ENCODE assay signal across 1 cellular context in the genomic region with DNA sequence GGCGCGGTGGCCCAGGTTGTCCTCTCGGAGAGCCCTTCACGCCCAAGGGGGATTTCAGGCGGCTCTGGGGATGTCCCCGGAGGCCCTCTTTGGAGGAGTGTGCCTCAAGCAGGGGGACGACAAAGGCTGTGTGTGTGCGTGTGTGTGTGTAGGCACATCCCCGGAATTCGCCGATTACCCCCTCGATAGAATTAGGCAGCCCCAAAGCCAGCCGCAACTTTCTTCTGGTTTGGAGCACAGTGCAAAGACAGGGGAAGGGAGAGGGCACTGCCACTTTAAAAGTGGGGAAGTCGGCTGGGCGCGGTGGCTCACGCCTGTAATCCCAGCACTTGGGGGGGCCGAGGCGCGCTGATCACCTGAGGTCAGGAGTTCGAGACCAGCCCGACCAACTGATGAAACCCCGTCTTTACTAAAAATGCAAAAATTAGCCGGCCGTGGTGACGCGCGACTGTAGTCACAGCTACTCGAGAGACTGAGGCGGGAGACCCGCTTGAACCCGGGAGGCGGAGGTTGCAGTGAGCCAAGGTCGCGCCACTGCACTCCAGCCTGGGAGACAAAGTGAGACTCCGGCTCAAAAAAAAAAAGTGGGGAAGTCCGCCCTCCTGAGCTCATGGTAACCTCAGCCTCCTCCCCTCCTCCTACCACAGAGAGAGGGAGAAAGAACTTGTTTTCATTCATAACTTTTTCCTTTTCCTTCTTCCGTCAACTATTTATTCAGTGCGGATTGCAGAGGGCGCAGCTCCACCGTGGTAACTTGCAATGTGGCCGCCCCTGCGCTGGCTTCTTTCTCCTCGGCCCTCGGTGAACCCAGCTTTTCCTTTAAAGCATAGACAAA.
TF ChIP-seq lines count a peak whose summit lies in the region.

No MANE protein-coding gene starts in this region.

TF ChIP-seq in HepG2, 621 proteins besides CTCF, POLR2A, EP300 and RAD21 (continued from another document):
- TF ChIP-seq, protein P1, sequence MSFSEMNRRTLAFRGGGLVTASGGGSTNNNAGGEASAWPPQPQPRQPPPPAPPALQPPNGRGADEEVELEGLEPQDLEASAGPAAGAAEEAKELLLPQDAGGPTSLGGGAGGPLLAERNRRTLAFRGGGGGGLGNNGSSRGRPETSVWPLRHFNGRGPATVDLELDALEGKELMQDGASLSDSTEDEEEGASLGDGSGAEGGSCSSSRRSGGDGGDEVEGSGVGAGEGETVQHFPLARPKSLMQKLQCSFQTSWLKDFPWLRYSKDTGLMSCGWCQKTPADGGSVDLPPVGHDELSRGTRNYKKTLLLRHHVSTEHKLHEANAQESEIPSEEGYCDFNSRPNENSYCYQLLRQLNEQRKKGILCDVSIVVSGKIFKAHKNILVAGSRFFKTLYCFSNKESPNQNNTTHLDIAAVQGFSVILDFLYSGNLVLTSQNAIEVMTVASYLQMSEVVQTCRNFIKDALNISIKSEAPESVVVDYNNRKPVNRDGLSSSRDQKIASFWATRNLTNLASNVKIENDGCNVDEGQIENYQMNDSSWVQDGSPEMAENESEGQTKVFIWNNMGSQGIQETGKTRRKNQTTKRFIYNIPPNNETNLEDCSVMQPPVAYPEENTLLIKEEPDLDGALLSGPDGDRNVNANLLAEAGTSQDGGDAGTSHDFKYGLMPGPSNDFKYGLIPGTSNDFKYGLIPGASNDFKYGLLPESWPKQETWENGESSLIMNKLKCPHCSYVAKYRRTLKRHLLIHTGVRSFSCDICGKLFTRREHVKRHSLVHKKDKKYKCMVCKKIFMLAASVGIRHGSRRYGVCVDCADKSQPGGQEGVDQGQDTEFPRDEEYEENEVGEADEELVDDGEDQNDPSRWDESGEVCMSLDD (CRISPR knock-in tag; IDR thresholded peaks at IDR 0.05; ENCODE audit: borderline replicate concordance), result no peak
- TF ChIP-seq ZC3H13 (CRISPR knock-in tag; IDR thresholded peaks at IDR 0.05) (peak; percentile 46), ZNF432 (CRISPR knock-in tag; IDR thresholded peaks at IDR 0.05; ENCODE audit: borderline replicate concordance) (0 out of 2 replicates have a peak, but pooled peaks have one; percentile 36), ZFP90 (CRISPR knock-in tag; IDR thresholded peaks at IDR 0.05; ENCODE audit: borderline replicate concordance) (no peak), ZNF781 (CRISPR knock-in tag; IDR thresholded peaks at IDR 0.05; ENCODE audit: borderline replicate concordance, not compliant biosample characterization) (no peak), PRDM10 (CRISPR knock-in tag; IDR thresholded peaks at IDR 0.05; ENCODE audit: low read depth) (no peak), MED8 (CRISPR knock-in tag; IDR thresholded peaks at IDR 0.05; ENCODE audit: insufficient replicate concordance) (no peak), PBX3 (CRISPR knock-in tag; IDR thresholded peaks at IDR 0.05; ENCODE audit: borderline replicate concordance) (0 out of 2 replicates have a peak, but pooled peaks have one; percentile 46), ZNF232 (CRISPR knock-in tag; IDR thresholded peaks at IDR 0.05; ENCODE audit: borderline replicate concordance) (peak; percentile 59; the same call in 1 of the 2 replicates), TRIM24 (CRISPR knock-in tag; IDR thresholded peaks at IDR 0.05) (no peak)
- TF ChIP-seq, protein P2, sequence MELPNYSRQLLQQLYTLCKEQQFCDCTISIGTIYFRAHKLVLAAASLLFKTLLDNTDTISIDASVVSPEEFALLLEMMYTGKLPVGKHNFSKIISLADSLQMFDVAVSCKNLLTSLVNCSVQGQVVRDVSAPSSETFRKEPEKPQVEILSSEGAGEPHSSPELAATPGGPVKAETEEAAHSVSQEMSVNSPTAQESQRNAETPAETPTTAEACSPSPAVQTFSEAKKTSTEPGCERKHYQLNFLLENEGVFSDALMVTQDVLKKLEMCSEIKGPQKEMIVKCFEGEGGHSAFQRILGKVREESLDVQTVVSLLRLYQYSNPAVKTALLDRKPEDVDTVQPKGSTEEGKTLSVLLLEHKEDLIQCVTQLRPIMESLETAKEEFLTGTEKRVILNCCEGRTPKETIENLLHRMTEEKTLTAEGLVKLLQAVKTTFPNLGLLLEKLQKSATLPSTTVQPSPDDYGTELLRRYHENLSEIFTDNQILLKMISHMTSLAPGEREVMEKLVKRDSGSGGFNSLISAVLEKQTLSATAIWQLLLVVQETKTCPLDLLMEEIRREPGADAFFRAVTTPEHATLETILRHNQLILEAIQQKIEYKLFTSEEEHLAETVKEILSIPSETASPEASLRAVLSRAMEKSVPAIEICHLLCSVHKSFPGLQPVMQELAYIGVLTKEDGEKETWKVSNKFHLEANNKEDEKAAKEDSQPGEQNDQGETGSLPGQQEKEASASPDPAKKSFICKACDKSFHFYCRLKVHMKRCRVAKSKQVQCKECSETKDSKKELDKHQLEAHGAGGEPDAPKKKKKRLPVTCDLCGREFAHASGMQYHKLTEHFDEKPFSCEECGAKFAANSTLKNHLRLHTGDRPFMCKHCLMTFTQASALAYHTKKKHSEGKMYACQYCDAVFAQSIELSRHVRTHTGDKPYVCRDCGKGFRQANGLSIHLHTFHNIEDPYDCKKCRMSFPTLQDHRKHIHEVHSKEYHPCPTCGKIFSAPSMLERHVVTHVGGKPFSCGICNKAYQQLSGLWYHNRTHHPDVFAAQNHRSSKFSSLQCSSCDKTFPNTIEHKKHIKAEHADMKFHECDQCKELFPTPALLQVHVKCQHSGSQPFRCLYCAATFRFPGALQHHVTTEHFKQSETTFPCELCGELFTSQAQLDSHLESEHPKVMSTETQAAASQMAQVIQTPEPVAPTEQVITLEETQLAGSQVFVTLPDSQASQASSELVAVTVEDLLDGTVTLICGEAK (IDR thresholded peaks at IDR 0.05), result no peak
- TF ChIP-seq, protein P2 (CRISPR knock-in tag; IDR thresholded peaks at IDR 0.05), result peak; percentile 20; the same call in 1 of the 2 replicates
TF ChIP-seq in HepG2: peak in this region for 111.
